In genomic region chr15:84836859-84837258, GRCh38 we compare ENCODE assay signal across 19 cellular contexts. TPM values are rescaled to one million over a fixed set of nuclear protein-coding genes. Genes with fewer than 3 reads are reported as not detected.
DNase-seq lines count a peak whose midpoint lies in the region; ATAC-seq and TF ChIP-seq lines count a peak whose summit lies in the region.
"Had no signal": no experiment of that assay in that cellular context is flagged by ENCODE, and none has a peak within 500 bp of the region (broad histone marks: within the 10 kb centered on the region; RNA-seq: fewer than 3 reads in every experiment).

No MANE protein-coding gene starts in this region.

- H3K4me3 ChIP-seq in ascending aorta (no peak overlapping the region), gastrocnemius medialis (no peak overlapping the region)
- H3K4me3 ChIP-seq in effector memory CD4-positive, alpha-beta T cell (ENCODE audit: insufficient read depth, low read depth, low read length, poor library complexity, severe bottlenecking) = no peak overlapping the region
- H3K4me3 ChIP-seq: A549, MG63, PC-9 had no signal

- in situ Hi-C loops in gastrocnemius medialis (cut with MboI; ENCODE audit: low sequenced_read_pairs in 4 of 4) = no loop called here

- DNase-seq in SKM-1 treated with dmso at 0.1 percent for 144 hours (lab: John Stamatoyannopoulos, UW; ENCODE audit: unreplicated experiment) (peak; percentile 72), SKM-1 (lab: John Stamatoyannopoulos, UW; ENCODE audit: unreplicated experiment) (no peak), CD1c-positive myeloid dendritic cell (ENCODE audit: extremely low spot score) (peak; percentile 28), ascending aorta (ENCODE audit: low spot score in 2 of 2) (peak in 1 of 2 donors; percentile 18), gastrocnemius medialis (no peak), COR-L47 (lab: John Stamatoyannopoulos, UW) (no peak)
- DNase-seq in effector memory CD4-positive, alpha-beta T cell = no peak
- DNase-seq: C1 segment of cervical spinal cord; DMS 273 treated with DMSO at 0.1 percent for 48 hours; GDM1; H9; Karpas-422; MG63; NCI-H1417 treated with DMSO at 0.1 percent for 48 hours; NCI-H1930; NCI-H69; NK-92 treated with Interleukin-12 subunit alpha and Interleukin-12 subunit beta, amount 100 ng/mL, for 24 hours; PC-9 had no signal

- ATAC-seq in gastrocnemius medialis = no peak
- ATAC-seq: A549 had no signal

- no peak for TF ChIP-seq POLR2A in gastrocnemius medialis (IDR thresholded peaks at IDR 0.05)

- H3K36me3 ChIP-seq in ascending aorta (peaks cover 29 to 36% of the 10 kb centered on the region in 2 donors), gastrocnemius medialis (no peaks in the 10 kb centered on the region)
- no peaks in the 10 kb centered on the region for H3K36me3 ChIP-seq in effector memory CD4-positive, alpha-beta T cell (ENCODE audit: control insufficient read depth, insufficient read depth, low read length)
- H3K36me3 ChIP-seq: MG63 had no signal

- intact Hi-C loops in ascending aorta (cut with DNase I) = no loop called here
- intact Hi-C loops in gastrocnemius medialis (cut with DNase I; ENCODE audit: low total_unique reads) = loop anchor here (10.0 kb wide), 1 partner anchor 748 kb away; no protein-coding TSS in a partner anchor

- H3K27me3 ChIP-seq in ascending aorta (no peaks in the 10 kb centered on the region), gastrocnemius medialis (no peaks in the 10 kb centered on the region)
- H3K27me3 ChIP-seq in effector memory CD4-positive, alpha-beta T cell (replicated peaks; ENCODE audit: control insufficient read depth, insufficient read depth, low read length, poor library complexity, severe bottlenecking) = no peaks in the 10 kb centered on the region
- H3K27me3 ChIP-seq: MG63 had no signal

- peak overlapping the region; percentile 28 to 97 for H3K27ac ChIP-seq in ascending aorta
- peak overlapping the region; percentile 94 to 99 (median 96) for H3K27ac ChIP-seq in gastrocnemius medialis
- no peak overlapping the region for H3K27ac ChIP-seq in effector memory CD4-positive, alpha-beta T cell (ENCODE audit: insufficient read depth, low read length, poor library complexity, severe bottlenecking)
- H3K27ac ChIP-seq: A549, PC-9 had no signal

- H3K9me3 ChIP-seq in ascending aorta (no peaks in the 10 kb centered on the region), gastrocnemius medialis (no peaks in the 10 kb centered on the region)
- H3K9me3 ChIP-seq in effector memory CD4-positive, alpha-beta T cell (ENCODE audit: control insufficient read depth, low read length) = no peaks in the 10 kb centered on the region
- H3K9me3 ChIP-seq: A549, MG63 had no signal

- no peak for TF ChIP-seq CTCF in ascending aorta (IDR thresholded peaks at IDR 0.05)
- TF ChIP-seq CTCF in gastrocnemius medialis (IDR thresholded peaks at IDR 0.05 in 4 of 5, conservative IDR thresholded peaks at IDR 0.05 in 1 of 5) = no peak

- peaks cover 20 to 52% of the 10 kb centered on the region in 2 donors for H3K4me1 ChIP-seq in ascending aorta
- H3K4me1 ChIP-seq in gastrocnemius medialis = peaks cover 86 to 91% of the 10 kb centered on the region in 2 donors
- H3K4me1 ChIP-seq in effector memory CD4-positive, alpha-beta T cell (ENCODE audit: control insufficient read depth, insufficient read depth, low read length, poor library complexity, severe bottlenecking) = no peaks in the 10 kb centered on the region

RNA-seq across cellular contexts. Expression of gene ALPK3, which starts 19.7 kb away (rescaled TPM):
- total RNA-seq in ascending aorta = 38.0 TPM
- 100 to 1,000 TPM; 131 to 406 (median 305) TPM for total RNA-seq in gastrocnemius medialis

RNA-seq across cellular contexts. Expression of gene SLC28A1, which starts 47.6 kb away (rescaled TPM):
- total RNA-seq in ascending aorta (not detected), gastrocnemius medialis (under 1 TPM in 1 of 4 donors, not detected in 3; 0.47 TPM)

Comparison
In these comparisons a context has a peak if more than half of its experiments do, and no peak if none do; other contexts are left out.
1. DNase-seq: peak in SKM-1 treated with dmso at 0.1 percent for 144 hours (single experiment) and CD1c-positive myeloid dendritic cell (single experiment); none in SKM-1 (single experiment), gastrocnemius medialis (0 of 2), COR-L47 (single experiment) and effector memory CD4-positive, alpha-beta T cell (0 of 3).